Comparison of ENCODE assay signal across 2 cellular contexts in the genomic region with DNA sequence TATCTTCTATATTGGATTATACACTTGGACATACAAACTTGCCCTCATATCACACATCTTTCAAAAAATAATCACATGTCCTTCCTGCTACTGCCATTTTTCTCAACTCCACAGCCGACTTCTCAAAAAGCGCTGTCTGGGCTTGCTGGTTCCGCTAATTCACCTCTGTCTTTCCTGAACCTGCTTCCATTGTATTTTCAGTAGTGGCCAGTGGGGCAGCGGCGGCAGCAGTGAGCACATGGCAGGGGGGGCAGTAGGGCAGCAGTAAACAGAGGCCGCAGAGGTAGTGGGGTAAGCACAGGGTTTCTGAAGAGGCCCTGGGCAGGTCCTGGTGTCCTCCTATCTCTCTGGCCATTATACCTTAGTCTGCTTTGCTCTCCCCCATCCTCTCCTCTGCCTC.
TF ChIP-seq lines count a peak whose summit lies in the region.

No MANE protein-coding gene starts in this region.

TF ChIP-seq in GM23338, 12 proteins besides CTCF, POLR2A, EP300 and RAD21 (continued from another document):
- TF ChIP-seq, protein P1, sequence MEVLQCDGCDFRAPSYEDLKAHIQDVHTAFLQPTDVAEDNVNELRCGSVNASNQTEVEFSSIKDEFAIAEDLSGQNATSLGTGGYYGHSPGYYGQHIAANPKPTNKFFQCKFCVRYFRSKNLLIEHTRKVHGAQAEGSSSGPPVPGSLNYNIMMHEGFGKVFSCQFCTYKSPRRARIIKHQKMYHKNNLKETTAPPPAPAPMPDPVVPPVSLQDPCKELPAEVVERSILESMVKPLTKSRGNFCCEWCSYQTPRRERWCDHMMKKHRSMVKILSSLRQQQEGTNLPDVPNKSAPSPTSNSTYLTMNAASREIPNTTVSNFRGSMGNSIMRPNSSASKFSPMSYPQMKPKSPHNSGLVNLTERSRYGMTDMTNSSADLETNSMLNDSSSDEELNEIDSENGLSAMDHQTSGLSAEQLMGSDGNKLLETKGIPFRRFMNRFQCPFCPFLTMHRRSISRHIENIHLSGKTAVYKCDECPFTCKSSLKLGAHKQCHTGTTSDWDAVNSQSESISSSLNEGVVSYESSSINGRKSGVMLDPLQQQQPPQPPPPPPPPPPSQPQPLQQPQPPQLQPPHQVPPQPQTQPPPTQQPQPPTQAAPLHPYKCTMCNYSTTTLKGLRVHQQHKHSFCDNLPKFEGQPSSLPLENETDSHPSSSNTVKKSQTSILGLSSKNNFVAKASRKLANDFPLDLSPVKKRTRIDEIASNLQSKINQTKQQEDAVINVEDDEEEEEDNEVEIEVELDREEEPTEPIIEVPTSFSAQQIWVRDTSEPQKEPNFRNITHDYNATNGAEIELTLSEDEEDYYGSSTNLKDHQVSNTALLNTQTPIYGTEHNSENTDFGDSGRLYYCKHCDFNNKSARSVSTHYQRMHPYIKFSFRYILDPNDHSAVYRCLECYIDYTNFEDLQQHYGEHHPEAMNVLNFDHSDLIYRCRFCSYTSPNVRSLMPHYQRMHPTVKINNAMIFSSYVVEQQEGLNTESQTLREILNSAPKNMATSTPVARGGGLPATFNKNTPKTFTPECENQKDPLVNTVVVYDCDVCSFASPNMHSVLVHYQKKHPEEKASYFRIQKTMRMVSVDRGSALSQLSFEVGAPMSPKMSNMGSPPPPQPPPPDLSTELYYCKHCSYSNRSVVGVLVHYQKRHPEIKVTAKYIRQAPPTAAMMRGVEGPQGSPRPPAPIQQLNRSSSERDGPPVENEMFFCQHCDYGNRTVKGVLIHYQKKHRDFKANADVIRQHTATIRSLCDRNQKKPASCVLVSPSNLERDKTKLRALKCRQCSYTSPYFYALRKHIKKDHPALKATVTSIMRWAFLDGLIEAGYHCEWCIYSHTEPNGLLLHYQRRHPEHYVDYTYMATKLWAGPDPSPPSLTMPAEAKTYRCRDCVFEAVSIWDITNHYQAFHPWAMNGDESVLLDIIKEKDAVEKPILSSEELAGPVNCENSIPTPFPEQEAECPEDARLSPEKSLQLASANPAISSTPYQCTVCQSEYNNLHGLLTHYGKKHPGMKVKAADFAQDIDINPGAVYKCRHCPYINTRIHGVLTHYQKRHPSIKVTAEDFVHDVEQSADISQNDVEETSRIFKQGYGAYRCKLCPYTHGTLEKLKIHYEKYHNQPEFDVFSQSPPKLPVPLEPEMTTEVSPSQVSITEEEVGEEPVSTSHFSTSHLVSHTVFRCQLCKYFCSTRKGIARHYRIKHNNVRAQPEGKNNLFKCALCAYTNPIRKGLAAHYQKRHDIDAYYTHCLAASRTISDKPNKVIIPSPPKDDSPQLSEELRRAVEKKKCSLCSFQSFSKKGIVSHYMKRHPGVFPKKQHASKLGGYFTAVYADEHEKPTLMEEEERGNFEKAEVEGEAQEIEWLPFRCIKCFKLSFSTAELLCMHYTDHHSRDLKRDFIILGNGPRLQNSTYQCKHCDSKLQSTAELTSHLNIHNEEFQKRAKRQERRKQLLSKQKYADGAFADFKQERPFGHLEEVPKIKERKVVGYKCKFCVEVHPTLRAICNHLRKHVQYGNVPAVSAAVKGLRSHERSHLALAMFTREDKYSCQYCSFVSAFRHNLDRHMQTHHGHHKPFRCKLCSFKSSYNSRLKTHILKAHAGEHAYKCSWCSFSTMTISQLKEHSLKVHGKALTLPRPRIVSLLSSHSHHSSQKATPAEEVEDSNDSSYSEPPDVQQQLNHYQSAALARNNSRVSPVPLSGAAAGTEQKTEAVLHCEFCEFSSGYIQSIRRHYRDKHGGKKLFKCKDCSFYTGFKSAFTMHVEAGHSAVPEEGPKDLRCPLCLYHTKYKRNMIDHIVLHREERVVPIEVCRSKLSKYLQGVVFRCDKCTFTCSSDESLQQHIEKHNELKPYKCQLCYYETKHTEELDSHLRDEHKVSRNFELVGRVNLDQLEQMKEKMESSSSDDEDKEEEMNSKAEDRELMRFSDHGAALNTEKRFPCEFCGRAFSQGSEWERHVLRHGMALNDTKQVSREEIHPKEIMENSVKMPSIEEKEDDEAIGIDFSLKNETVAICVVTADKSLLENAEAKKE (CRISPR knock-in tag; IDR thresholded peaks at IDR 0.05) = no peak
- no peak for TF ChIP-seq POLR2AphosphoS5 (IDR thresholded peaks at IDR 0.05; ENCODE audit: low read depth)
- no peak for TF ChIP-seq NANOG (IDR thresholded peaks at IDR 0.05; ENCODE audit: borderline replicate concordance)
- TF ChIP-seq STAT1 (IDR thresholded peaks at IDR 0.05; ENCODE audit: unreplicated experiment) = no peak
- TF ChIP-seq ZNF114 (CRISPR knock-in tag; IDR thresholded peaks at IDR 0.05) = no peak
- TF ChIP-seq EZH2 (IDR thresholded peaks at IDR 0.05; ENCODE audit: low read depth, unreplicated experiment) = no peak
- TF ChIP-seq ZNF331 (CRISPR knock-in tag; IDR thresholded peaks at IDR 0.05; ENCODE audit: low read depth) = no peak
- no peak for TF ChIP-seq CREB1 (CRISPR knock-in tag; IDR thresholded peaks at IDR 0.05; ENCODE audit: low read depth)
- TF ChIP-seq JUNB (IDR thresholded peaks at IDR 0.05; ENCODE audit: unreplicated experiment) = no peak
- TF ChIP-seq, protein P2, sequence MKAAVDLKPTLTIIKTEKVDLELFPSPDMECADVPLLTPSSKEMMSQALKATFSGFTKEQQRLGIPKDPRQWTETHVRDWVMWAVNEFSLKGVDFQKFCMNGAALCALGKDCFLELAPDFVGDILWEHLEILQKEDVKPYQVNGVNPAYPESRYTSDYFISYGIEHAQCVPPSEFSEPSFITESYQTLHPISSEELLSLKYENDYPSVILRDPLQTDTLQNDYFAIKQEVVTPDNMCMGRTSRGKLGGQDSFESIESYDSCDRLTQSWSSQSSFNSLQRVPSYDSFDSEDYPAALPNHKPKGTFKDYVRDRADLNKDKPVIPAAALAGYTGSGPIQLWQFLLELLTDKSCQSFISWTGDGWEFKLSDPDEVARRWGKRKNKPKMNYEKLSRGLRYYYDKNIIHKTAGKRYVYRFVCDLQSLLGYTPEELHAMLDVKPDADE (IDR thresholded peaks at IDR 0.05) = no peak

TF ChIP-seq in SK-N-SH treated with all-trans-retinoic acid at 6 μM for 48 hours, 23 proteins besides CTCF, POLR2A, EP300 and RAD21 (continued from another document):
- no peak for TF ChIP-seq TSHZ2 (CRISPR knock-in tag; IDR thresholded peaks at IDR 0.05)
- TF ChIP-seq ZNF565 (CRISPR knock-in tag; conservative IDR thresholded peaks at IDR 0.05; ENCODE audit: low read depth) = no peak
- TF ChIP-seq RARB (CRISPR knock-in tag; IDR thresholded peaks at IDR 0.05) = no peak
- TF ChIP-seq CSRNP3 (CRISPR knock-in tag; IDR thresholded peaks at IDR 0.05) = no peak
- TF ChIP-seq ISL1 (CRISPR knock-in tag; IDR thresholded peaks at IDR 0.05) = no peak
- TF ChIP-seq TOX (CRISPR knock-in tag; IDR thresholded peaks at IDR 0.05; ENCODE audit: borderline replicate concordance) = no peak
